ENCODE assay signal across 13 cellular contexts in genomic region chr6:52661551-52661950, GRCh38. TPM values are rescaled to one million over a fixed set of nuclear protein-coding genes. Genes with fewer than 3 reads are reported as not detected.
DNase-seq lines count a peak whose midpoint lies in the region; ATAC-seq and TF ChIP-seq lines count a peak whose summit lies in the region.
"Had no signal": no experiment of that assay in that cellular context is flagged by ENCODE, and none has a peak within 500 bp of the region (broad histone marks: within the 10 kb centered on the region; RNA-seq: fewer than 3 reads in every experiment).

No MANE protein-coding gene starts in this region.

- H2BK12ac ChIP-seq in mesenchymal stem cell (ENCODE audit: low read length in 2 of 2) = peak overlapping the region; percentile 4 to 90

- DNase-seq in AG09319 (ENCODE audit: extremely low read depth, low read depth) (peak; percentile 45), astrocyte of the hippocampus (ENCODE audit: low read depth, low spot score) (peak; percentile 33), mesenchymal stem cell (no peak), hepatic stellate cell (ENCODE audit: low spot score) (no peak), NOMO-1 treated with DMSO at 0.1 percent for 48 hours (lab: John Stamatoyannopoulos, UW; ENCODE audit: unreplicated experiment) (no peak), SIG-M5 (lab: John Stamatoyannopoulos, UW) (no peak)
- DNase-seq: Calu3; CD4-positive, alpha-beta T cell; NCI-H2029 treated with DMSO at 0.1 percent for 48 hours; NCI-H510A treated with DMSO at 0.1 percent for 48 hours had no signal

- no peak overlapping the region for H2BK15ac ChIP-seq in mesenchymal stem cell (ENCODE audit: low read depth, poor library complexity, severe bottlenecking)

- H3K4me1 ChIP-seq in KMS-11 (ENCODE audit: low read depth, poor library complexity, severe bottlenecking) (peaks cover 31% of the 10 kb centered on the region), mesenchymal stem cell (ENCODE audit: control insufficient read depth, insufficient read depth, low read depth, low read length) (peaks cover 12% of the 10 kb centered on the region)

- TF ChIP-seq CTCF in AG09319 (IDR thresholded peaks at IDR 0.05; ENCODE audit: low read depth, low read length) = no peak
- no peak for TF ChIP-seq CTCF in KMS-11 (conservative IDR thresholded peaks at IDR 0.05; ENCODE audit: low read depth, low read length)

- H3K9ac ChIP-seq in KMS-11 (no peak overlapping the region), mesenchymal stem cell (ENCODE audit: low read length) (peak overlapping the region; percentile 24)

- H3K4me3 ChIP-seq in KMS-11 (IDR thresholded peaks at IDR 0.05; ENCODE audit: insufficient read depth, low read depth, low read length) (no peak overlapping the region), mesenchymal stem cell (ENCODE audit: insufficient read depth in 1 of 2, low read depth in 1 of 2, low read length in 2 of 2) (no peak overlapping the region)
- H3K4me3 ChIP-seq: A549 had no signal

- peaks cover 4% of the 10 kb centered on the region; the same call in 1 of the 2 replicates for H3K36me3 ChIP-seq in KMS-11 (ENCODE audit: insufficient read depth)
- no peaks in the 10 kb centered on the region for H3K36me3 ChIP-seq in mesenchymal stem cell (ENCODE audit: control insufficient read depth in 1 of 2, insufficient read depth in 2 of 2, low read depth in 1 of 2, low read length in 2 of 2)

- WGBS in mesenchymal stem cell = 95% methylated on average over 3 of the region's 3 CpGs

- no peak overlapping the region for H3K27ac ChIP-seq in KMS-11
- H3K27ac ChIP-seq in mesenchymal stem cell (ENCODE audit: low read length, poor library complexity, severe bottlenecking) = peak overlapping the region; percentile 67
- H3K27ac ChIP-seq: A549 had no signal

- peak overlapping the region; percentile 8; the same call in 1 of the 2 replicates for H3K4me2 ChIP-seq in KMS-11
- H3K4me2 ChIP-seq in mesenchymal stem cell (ENCODE audit: low read length, poor library complexity, severe bottlenecking) = no peak overlapping the region
- H3K4me2 ChIP-seq: A549 had no signal

- no peaks in the 10 kb centered on the region for H4K20me1 ChIP-seq in KMS-11 (ENCODE audit: insufficient read depth)

- H3K79me1 ChIP-seq in mesenchymal stem cell (replicated peaks; ENCODE audit: low read length, poor library complexity, severe bottlenecking) = peaks cover 19% of the 10 kb centered on the region

- H2AK5ac ChIP-seq in mesenchymal stem cell (ENCODE audit: low read length, severe bottlenecking) = peak overlapping the region; percentile 92

- H3K27me3 ChIP-seq in KMS-11 (ENCODE audit: insufficient read depth, low read depth) (no peaks in the 10 kb centered on the region), mesenchymal stem cell (ENCODE audit: control insufficient read depth in 1 of 2, insufficient read depth in 1 of 2, low read length in 2 of 2) (no peaks in the 10 kb centered on the region)

- H3K79me2 ChIP-seq in KMS-11 (ENCODE audit: insufficient read depth, low read depth) = peaks cover 23% of the 10 kb centered on the region

- no peaks in the 10 kb centered on the region for H3K9me3 ChIP-seq in mesenchymal stem cell (ENCODE audit: control insufficient read depth, low read length)
- H3K9me3 ChIP-seq: A549 had no signal

- H4K91ac ChIP-seq in mesenchymal stem cell (ENCODE audit: low read length) = peak overlapping the region; percentile 29

- ATAC-seq in activated CD4-positive, CD25-positive, alpha-beta regulatory T cell treated with anti-CD3 and anti-CD28 coated beads, Interleukin-2, amount 50 U/mL, for 24 hours = no peak
- ATAC-seq: A549 had no signal

- H4K8ac ChIP-seq in mesenchymal stem cell (ENCODE audit: low read length) = peak overlapping the region; percentile 56

- peak overlapping the region; percentile 46 for H2BK5ac ChIP-seq in mesenchymal stem cell (ENCODE audit: low read depth, low read length, poor library complexity, severe bottlenecking)

- H3K14ac ChIP-seq in mesenchymal stem cell (ENCODE audit: low read length in 2 of 2) = no peak overlapping the region

- no peak overlapping the region for H3K23ac ChIP-seq in mesenchymal stem cell (ENCODE audit: low read length in 2 of 2)

- no peak overlapping the region for H3K18ac ChIP-seq in mesenchymal stem cell (ENCODE audit: low read depth in 1 of 2, low read length in 2 of 2)

- peak overlapping the region in 1 of 2 experiments; percentile 27 for H3K4ac ChIP-seq in mesenchymal stem cell (ENCODE audit: low read depth in 1 of 2, low read length in 2 of 2)

- H2BK120ac ChIP-seq in mesenchymal stem cell (ENCODE audit: low read depth, low read length) = no peak overlapping the region

- no peak overlapping the region for H2AFZ ChIP-seq in KMS-11 (ENCODE audit: low read depth)
- H2AFZ ChIP-seq in mesenchymal stem cell (ENCODE audit: low read depth, low read length) = no peak overlapping the region

RNA-seq across cellular contexts. Expression of gene TMEM14A, which starts 9.4 kb away (rescaled TPM):
- 28.7 TPM for polyA plus RNA-seq in mesenchymal stem cell (2013, experiment 1 of 2)
- polyA plus RNA-seq in mesenchymal stem cell (2013, experiment 2 of 2) = 32.6 TPM

Comparison
In these comparisons a context has a peak if more than half of its experiments do, and no peak if none do; other contexts are left out.
1. DNase-seq: peak in AG09319 (single experiment) and astrocyte of the hippocampus (single experiment); none in mesenchymal stem cell (single experiment), hepatic stellate cell (single experiment), NOMO-1 treated with DMSO at 0.1 percent for 48 hours (single experiment) and SIG-M5 (single experiment).